ENCODE assay signal across 9 cellular contexts in the genomic region with DNA sequence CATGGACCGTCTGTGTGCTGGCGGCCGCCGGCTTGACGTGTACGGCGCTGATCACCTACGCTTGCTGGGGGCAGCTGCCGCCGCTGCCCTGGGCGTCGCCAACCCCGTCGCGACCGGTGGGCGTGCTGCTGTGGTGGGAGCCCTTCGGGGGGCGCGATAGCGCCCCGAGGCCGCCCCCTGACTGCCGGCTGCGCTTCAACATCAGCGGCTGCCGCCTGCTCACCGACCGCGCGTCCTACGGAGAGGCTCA. TPM values are rescaled to one million over a fixed set of nuclear protein-coding genes. Genes with fewer than 3 reads are reported as not detected.
DNase-seq lines count a peak whose midpoint lies in the region; ATAC-seq and TF ChIP-seq lines count a peak whose summit lies in the region.
"Had no signal": no experiment of that assay in that cellular context is flagged by ENCODE, and none has a peak within 500 bp of the region (broad histone marks: within the 10 kb centered on the region; RNA-seq: fewer than 3 reads in every experiment).

No MANE protein-coding gene starts in this region.

- H3K9me2 ChIP-seq in PC-3 (replicated peaks; ENCODE audit: low read length), result no peaks in the 10 kb centered on the region

- CTCF ChIA-PET in PC-3 (lab: Charles Lee), result interaction anchor here (1.1 kb wide), 1 partner anchor 23 kb away, joined by 4 read pairs; no protein-coding TSS in a partner anchor

- no TSS peak for BruUV-seq in PC-3 (replicated peaks; lab: Mats Ljungman, UMichigan)

- H2AFZ ChIP-seq in PC-3 (ENCODE audit: low read length) (peak overlapping the region; percentile 90; the same call in 1 of the 2 replicates), fibroblast of lung (ENCODE audit: low read length) (peak overlapping the region; percentile 52)

- intact Hi-C loops in PC-3 (cut with micrococcal nuclease), result no loop called here

- H3K27ac ChIP-seq in 22Rv1, result peak overlapping the region; percentile 91
- H3K27ac ChIP-seq in PC-3 (ENCODE audit: low read length), result peak overlapping the region; percentile 88; the same call in 1 of the 2 replicates
- peak overlapping the region; percentile 92 for H3K27ac ChIP-seq in fibroblast of lung (ENCODE audit: insufficient read depth, low read length)

- peaks cover 16% of the 10 kb centered on the region for H3K79me2 ChIP-seq in PC-3 (ENCODE audit: low read length)
- H3K79me2 ChIP-seq in fibroblast of lung (ENCODE audit: control insufficient read depth, insufficient read depth, low read length), result peaks cover 13% of the 10 kb centered on the region

- no peaks in the 10 kb centered on the region for H4K20me1 ChIP-seq in PC-3 (ENCODE audit: low read length)
- no peaks in the 10 kb centered on the region for H4K20me1 ChIP-seq in fibroblast of lung (ENCODE audit: control insufficient read depth, extremely low read depth, insufficient read depth, low read length)

- H3K27me3 ChIP-seq in PC-3 (ENCODE audit: low read length) (no peaks in the 10 kb centered on the region), fibroblast of lung (ENCODE audit: control insufficient read depth, insufficient read depth, low read length) (no peaks in the 10 kb centered on the region)

- H3K36me3 ChIP-seq in PC-3 (ENCODE audit: low read depth, low read length) (no peaks in the 10 kb centered on the region), fibroblast of lung (ENCODE audit: control insufficient read depth, insufficient read depth, low read length) (no peaks in the 10 kb centered on the region)

- H3K4me1 ChIP-seq in PC-3 (ENCODE audit: insufficient read depth, low read length) (peaks cover 40% of the 10 kb centered on the region), fibroblast of lung (ENCODE audit: control insufficient read depth, extremely low read depth, insufficient read depth, low read length) (no peaks in the 10 kb centered on the region)

- peaks cover 3% of the 10 kb centered on the region for H3F3A ChIP-seq in PC-3 (ENCODE audit: low read length, unreplicated experiment)

- peak; percentile 26 for ATAC-seq in GM19463 (IDR thresholded peaks at IDR 0.05; ENCODE audit: unreplicated experiment)
- no peak for ATAC-seq in PC-3
- ATAC-seq in HG03565 (IDR thresholded peaks at IDR 0.05; ENCODE audit: unreplicated experiment), result no peak

- POLR2A ChIA-PET in PC-3 (lab: Charles Lee; ENCODE audit: unreplicated experiment), result no interaction called here

- DNase-seq in PC-3, result no peak
- no peak for DNase-seq in fibroblast of lung (ENCODE audit: low read depth in 2 of 2)
- no peak for DNase-seq in retinal pigment epithelial cell (ENCODE audit: low read depth)
- no peak for DNase-seq in NCI-H1048 (lab: John Stamatoyannopoulos, UW)
- no peak for DNase-seq in ecto neural progenitor cell (ENCODE audit: low spot score)

- H3K9ac ChIP-seq in PC-3 (ENCODE audit: low read length), result peak overlapping the region; percentile 82; the same call in 1 of the 2 replicates
- peak overlapping the region; percentile 95 for H3K9ac ChIP-seq in fibroblast of lung (ENCODE audit: insufficient read depth, low read length)

- TF ChIP-seq CTCF in 22Rv1 (IDR thresholded peaks at IDR 0.05), result no peak
- TF ChIP-seq CTCF in PC-3 (conservative IDR thresholded peaks at IDR 0.05; ENCODE audit: low read depth, low read length), result no peak
- no peak for TF ChIP-seq CTCF in fibroblast of lung (conservative IDR thresholded peaks at IDR 0.05 in 1 of 2, IDR thresholded peaks at IDR 0.05 in 1 of 2; ENCODE audit: low read depth in 1 of 2, low read length in 2 of 2)
- TF ChIP-seq CTCF in retinal pigment epithelial cell (conservative IDR thresholded peaks at IDR 0.05; ENCODE audit: low read depth, low read length), result no peak

- H3K9me3 ChIP-seq in PC-3 (ENCODE audit: low read length) (no peaks in the 10 kb centered on the region), fibroblast of lung (ENCODE audit: control insufficient read depth, insufficient read depth, low read depth, low read length) (no peaks in the 10 kb centered on the region)

- H3K4me2 ChIP-seq in PC-3 (ENCODE audit: low read length) (peak overlapping the region; percentile 85), fibroblast of lung (ENCODE audit: extremely low read depth, insufficient read depth, low read length) (peak overlapping the region; percentile 72)

- H3K4me3 ChIP-seq in PC-3 (ENCODE audit: low read length) (peak overlapping the region; percentile 67), fibroblast of lung (replicated peaks in 1 of 4; ENCODE audit: control extremely low read depth in 1 of 4, insufficient read depth in 1 of 4, low read depth in 3 of 4, low read length in 4 of 4) (peak overlapping the region; percentile 21 to 69 (median 51)), retinal pigment epithelial cell (ENCODE audit: low read length) (peak overlapping the region; percentile 58)

RNA-seq across cellular contexts. Expression of a gene that starts 0.8 kb away (rescaled TPM):
- total RNA-seq in PC-3 (2014; rRNA removed), result 2.8 and 4.1 TPM in 2 replicates
- 5.1 and 5.4 TPM in 2 replicates for total RNA-seq in fibroblast of lung
- polyA plus RNA-seq in fibroblast of lung, result 2.7 and 2.8 TPM in 2 replicates
- polyA plus RNA-seq in fibroblast of lung (2012), result 2.5 and 2.7 TPM in 2 replicates
- 0.75 and 0.93 TPM in 2 replicates for polyA minus RNA-seq in fibroblast of lung (ENCODE audit: low replicate concordance)

RNA-seq across cellular contexts. Expression of a gene that starts 22.7 kb away (rescaled TPM):
- total RNA-seq in PC-3 (2014; rRNA removed) (0.15 and 0.17 TPM in 2 replicates), fibroblast of lung (3.3 and 3.6 TPM in 2 replicates)
- polyA plus RNA-seq in fibroblast of lung, result 0.76 and 1.2 TPM in 2 replicates
- 0.24 and 0.71 TPM in 2 replicates for polyA plus RNA-seq in fibroblast of lung (2012)
- polyA minus RNA-seq in fibroblast of lung (ENCODE audit: low replicate concordance), result not detected in 2 replicates

RNA-seq across cellular contexts. Expression of a gene that starts 32.2 kb away (rescaled TPM):
- not detected in 2 replicates for total RNA-seq in PC-3 (2014; rRNA removed)
- not detected in 2 replicates for total RNA-seq in fibroblast of lung
- polyA plus RNA-seq in fibroblast of lung, result not detected in 2 replicates
- polyA plus RNA-seq in fibroblast of lung (2012), result not detected in 2 replicates
- polyA minus RNA-seq in fibroblast of lung (ENCODE audit: low replicate concordance), result not detected in 2 replicates
- total RNA-seq: frontal cortex had no signal

RNA-seq across cellular contexts. Expression of a gene that starts 50.7 kb away (rescaled TPM):
- 6.9 and 9.0 TPM in 2 replicates for total RNA-seq in PC-3 (2014; rRNA removed)
- 14.9 and 17.2 TPM in 2 replicates for total RNA-seq in fibroblast of lung
- polyA plus RNA-seq in fibroblast of lung, result 9.2 and 12.9 TPM in 2 replicates
- polyA plus RNA-seq in fibroblast of lung (2012), result 5.5 and 7.3 TPM in 2 replicates
- 2.9 and 3.7 TPM in 2 replicates for polyA minus RNA-seq in fibroblast of lung (ENCODE audit: low replicate concordance)

RNA-seq across cellular contexts. Expression of a gene that starts 50.9 kb away (rescaled TPM):
- total RNA-seq in PC-3 (2014; rRNA removed) (19.0 and 20.1 TPM in 2 replicates), fibroblast of lung (6.4 and 6.9 TPM in 2 replicates)
- 7.4 and 8.4 TPM in 2 replicates for polyA plus RNA-seq in fibroblast of lung
- polyA plus RNA-seq in fibroblast of lung (2012), result 7.0 and 7.7 TPM in 2 replicates
- polyA minus RNA-seq in fibroblast of lung (ENCODE audit: low replicate concordance), result 0.04 and 0.75 TPM in 2 replicates
